ENCODE assay signal across 13 cellular contexts in the genomic region with DNA sequence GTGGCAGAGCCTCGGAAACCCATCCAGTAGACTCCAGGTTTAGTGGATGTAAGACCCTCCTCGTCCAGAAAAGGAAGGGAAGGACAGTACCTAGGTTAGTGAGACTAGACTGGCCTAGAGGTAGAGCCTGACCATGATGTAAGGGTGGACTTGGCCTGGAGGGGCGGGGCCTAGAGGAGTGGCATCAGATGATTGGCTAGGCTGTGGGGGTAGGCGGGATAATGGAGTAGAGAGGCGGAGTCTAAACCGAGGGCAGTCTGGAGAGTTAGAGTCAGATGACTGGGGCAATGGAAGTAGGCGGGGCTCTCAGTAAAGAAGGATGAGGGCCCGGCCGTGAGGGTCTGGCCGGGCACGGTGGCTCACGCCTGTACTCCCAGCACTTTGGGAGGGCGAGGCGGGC.
DNase-seq lines count a peak whose midpoint lies in the region; ATAC-seq and TF ChIP-seq lines count a peak whose summit lies in the region.
"Had no signal": no experiment of that assay in that cellular context is flagged by ENCODE, and none has a peak within 500 bp of the region (broad histone marks: within the 10 kb centered on the region; RNA-seq: fewer than 3 reads in every experiment).

No MANE protein-coding gene starts in this region.

- no peak for TF ChIP-seq CTCF in MCF 10A (IDR thresholded peaks at IDR 0.05; ENCODE audit: unreplicated experiment)
- TF ChIP-seq CTCF in mammary epithelial cell (conservative IDR thresholded peaks at IDR 0.05 in 1 of 2, IDR thresholded peaks at IDR 0.05 in 1 of 2; ENCODE audit: extremely low read depth in 1 of 2, insufficient read depth in 1 of 2, low read depth in 1 of 2, low read length in 2 of 2), result no peak
- TF ChIP-seq CTCF in upper lobe of right lung (IDR thresholded peaks at IDR 0.05), result no peak

- H3K27ac ChIP-seq in mammary epithelial cell (ENCODE audit: insufficient read depth, low read depth, low read length), result no peak overlapping the region
- no peak overlapping the region for H3K27ac ChIP-seq in upper lobe of right lung
- H3K27ac ChIP-seq: BLaER1 treated with 17β-estradiol and CSF1 and Interleukin-3, amounts not matched to agents 10 nM and 100 nM; coronary artery; left ventricle myocardium inferior had no signal

- dilution Hi-C loops in mammary epithelial cell (cut with HindIII; ENCODE audit: low sequenced_read_pairs), result no loop called here

- H3K36me3 Mint-ChIP-seq in MCF 10A (ENCODE audit: insufficient read depth, unreplicated experiment), result no peaks in the 10 kb centered on the region
- H3K36me3 Mint-ChIP-seq: activated CD8-positive, alpha-beta memory T cell treated with anti-CD3 and anti-CD28 coated beads, Interleukin-2, amount 10 ng/mL, durations not matched to agents 7 days and 5 days; stimulated activated effector memory CD8-positive, alpha-beta T cell treated with anti-CD3 and anti-CD28 coated beads, Interleukin-12 subunit alpha, Interleukin-12 subunit beta, amount 100 ng/mL, for 72 hours had no signal

- in situ Hi-C loops in mammary epithelial cell (cut with MboI; ENCODE audit: low sequenced_read_pairs in 2 of 2), result no loop called here

- H3K4me3 ChIP-seq in mammary epithelial cell (replicated peaks in 1 of 3; ENCODE audit: insufficient read depth in 1 of 3, low read depth in 2 of 3, low read length in 3 of 3) (no peak overlapping the region), upper lobe of right lung (no peak overlapping the region)
- H3K4me3 ChIP-seq: BLaER1 treated with 17β-estradiol and CSF1 and Interleukin-3, amounts not matched to agents 10 nM and 100 nM; coronary artery; left ventricle myocardium inferior had no signal

- DNase-seq in MCF 10A (ENCODE audit: unreplicated experiment) (peak; percentile 58), mammary epithelial cell (no peak), NCI-H82 treated with DMSO at 0.1 percent for 48 hours (lab: John Stamatoyannopoulos, UW; ENCODE audit: unreplicated experiment) (peak; percentile 51), upper lobe of right lung (no peak), NOMO-1 treated with dmso at 0.1 percent for 144 hours (lab: John Stamatoyannopoulos, UW; ENCODE audit: unreplicated experiment) (no peak)
- DNase-seq: activated CD8-positive, alpha-beta memory T cell treated with anti-CD3 and anti-CD28 coated beads, Interleukin-2, amount 10 ng/mL, durations not matched to agents 7 days and 5 days; left ventricle myocardium inferior had no signal

- H3K4me3 Mint-ChIP-seq in MCF 10A (ENCODE audit: unreplicated experiment), result no peak overlapping the region
- H3K4me3 Mint-ChIP-seq: activated CD8-positive, alpha-beta memory T cell treated with anti-CD3 and anti-CD28 coated beads, Interleukin-2, amount 10 ng/mL, durations not matched to agents 7 days and 5 days; stimulated activated effector memory CD8-positive, alpha-beta T cell treated with anti-CD3 and anti-CD28 coated beads, Interleukin-12 subunit alpha, Interleukin-12 subunit beta, amount 100 ng/mL, for 72 hours had no signal

- CTCF ChIA-PET in MCF 10A (lab: Yijun Ruan, JAX), result no interaction called here
- CTCF ChIA-PET in mammary epithelial cell (lab: Charles Lee; ENCODE audit: low non-redundant PET), result no interaction called here

- ATAC-seq in esophagus mucosa (peak; percentile 29), upper lobe of right lung (peak; percentile 31), GM18873 (IDR thresholded peaks at IDR 0.05; ENCODE audit: low FRiP score, unreplicated experiment) (no peak), HG02973 (IDR thresholded peaks at IDR 0.05; ENCODE audit: unreplicated experiment) (no peak)
- ATAC-seq: activated CD8-positive, alpha-beta memory T cell treated with anti-CD3 and anti-CD28 coated beads, Interleukin-2, amount 10 ng/mL, durations not matched to agents 7 days and 5 days; stimulated activated effector memory CD8-positive, alpha-beta T cell treated with anti-CD3 and anti-CD28 coated beads, Interleukin-12 subunit alpha, Interleukin-12 subunit beta, amount 100 ng/mL, for 72 hours had no signal

- intact Hi-C loops in MCF 10A (cut with micrococcal nuclease), result no loop called here
- intact Hi-C loops in mammary epithelial cell (cut with micrococcal nuclease), result no loop called here
- intact Hi-C loops in upper lobe of right lung (cut with DNase I), result no loop called here

- H3K79me2 ChIP-seq in mammary epithelial cell (ENCODE audit: insufficient read depth, low read length), result no peaks in the 10 kb centered on the region

- POLR2A ChIA-PET in MCF 10A (lab: Yijun Ruan, JAX), result no interaction called here

- H3K36me3 ChIP-seq in mammary epithelial cell (ENCODE audit: insufficient read depth, low read length) (no peaks in the 10 kb centered on the region), upper lobe of right lung (no peaks in the 10 kb centered on the region)
- H3K36me3 ChIP-seq: left ventricle myocardium inferior had no signal

- H3K27me3 Mint-ChIP-seq in MCF 10A (ENCODE audit: insufficient read depth, unreplicated experiment), result no peaks in the 10 kb centered on the region

- H3K4me1 ChIP-seq in mammary epithelial cell (ENCODE audit: insufficient read depth, low read length), result no peaks in the 10 kb centered on the region
- peaks cover 4% of the 10 kb centered on the region for H3K4me1 ChIP-seq in upper lobe of right lung

- H4K20me1 ChIP-seq in mammary epithelial cell (ENCODE audit: insufficient read depth, low read length), result no peaks in the 10 kb centered on the region

- 80% methylated on average over 7 of the region's 14 CpGs for WGBS in mammary epithelial cell (ENCODE audit: low coverage, missing lambda C conversion rate)

- no peak overlapping the region for H3K4me2 ChIP-seq in mammary epithelial cell (ENCODE audit: insufficient read depth, low read depth, low read length)
- H3K4me2 ChIP-seq: BLaER1 treated with 17β-estradiol and CSF1 and Interleukin-3, amounts not matched to agents 10 nM and 100 nM had no signal

- H3K27me3 ChIP-seq in mammary epithelial cell (ENCODE audit: insufficient read depth, low read length) (no peaks in the 10 kb centered on the region), upper lobe of right lung (no peaks in the 10 kb centered on the region)
- H3K27me3 ChIP-seq: BLaER1 treated with 17β-estradiol and CSF1 and Interleukin-3, amounts not matched to agents 10 nM and 100 nM had no signal

- no peak overlapping the region for H3K27ac Mint-ChIP-seq in MCF 10A (ENCODE audit: low read depth, unreplicated experiment)
- H3K27ac Mint-ChIP-seq: activated CD8-positive, alpha-beta memory T cell treated with anti-CD3 and anti-CD28 coated beads, Interleukin-2, amount 10 ng/mL, durations not matched to agents 7 days and 5 days; stimulated activated effector memory CD8-positive, alpha-beta T cell treated with anti-CD3 and anti-CD28 coated beads, Interleukin-12 subunit alpha, Interleukin-12 subunit beta, amount 100 ng/mL, for 72 hours had no signal

- no peaks in the 10 kb centered on the region for H3K4me1 Mint-ChIP-seq in MCF 10A (ENCODE audit: insufficient read depth, unreplicated experiment)
- H3K4me1 Mint-ChIP-seq: activated CD8-positive, alpha-beta memory T cell treated with anti-CD3 and anti-CD28 coated beads, Interleukin-2, amount 10 ng/mL, durations not matched to agents 7 days and 5 days; stimulated activated effector memory CD8-positive, alpha-beta T cell treated with anti-CD3 and anti-CD28 coated beads, Interleukin-12 subunit alpha, Interleukin-12 subunit beta, amount 100 ng/mL, for 72 hours had no signal

- BruUV-seq in MCF 10A (replicated peaks; lab: Mats Ljungman, UMichigan), result no TSS peak
- no TSS peak for BruUV-seq in mammary epithelial cell (replicated peaks; lab: Mats Ljungman, UMichigan)

- no peaks in the 10 kb centered on the region for H3K9me3 ChIP-seq in mammary epithelial cell (replicated peaks; ENCODE audit: insufficient read depth, low read length)
- H3K9me3 ChIP-seq in upper lobe of right lung, result no peaks in the 10 kb centered on the region
- H3K9me3 ChIP-seq: BLaER1 treated with 17β-estradiol and CSF1 and Interleukin-3, amounts not matched to agents 10 nM and 100 nM; left ventricle myocardium inferior had no signal

- H3K9ac ChIP-seq in mammary epithelial cell (ENCODE audit: insufficient read depth, low read length), result no peak overlapping the region
- H3K9ac ChIP-seq: BLaER1 treated with 17β-estradiol and CSF1 and Interleukin-3, amounts not matched to agents 10 nM and 100 nM had no signal

- H3K9me3 Mint-ChIP-seq in MCF 10A (ENCODE audit: unreplicated experiment), result no peaks in the 10 kb centered on the region
- H3K9me3 Mint-ChIP-seq: stimulated activated effector memory CD8-positive, alpha-beta T cell treated with anti-CD3 and anti-CD28 coated beads, Interleukin-12 subunit alpha, Interleukin-12 subunit beta, amount 100 ng/mL, for 72 hours had no signal

- no peak overlapping the region for H2AFZ ChIP-seq in mammary epithelial cell (ENCODE audit: low read depth, low read length)

Comparison
In these comparisons a context has a peak if more than half of its experiments do, and no peak if none do; other contexts are left out.
1. DNase-seq: peak in MCF 10A (single experiment) and NCI-H82 treated with DMSO at 0.1 percent for 48 hours (single experiment); none in mammary epithelial cell (single experiment), upper lobe of right lung (single experiment) and NOMO-1 treated with dmso at 0.1 percent for 144 hours (single experiment).
2. ATAC-seq: peak in esophagus mucosa (single experiment) and upper lobe of right lung (single experiment); none in GM18873 (single experiment) and HG02973 (single experiment).